ENCODE assay signal across 18 cellular contexts in genomic region chr17:70053241-70054234, GRCh38. TPM values are rescaled to one million over a fixed set of nuclear protein-coding genes. Genes with fewer than 3 reads are reported as not detected.
DNase-seq lines count a peak whose midpoint lies in the region; ATAC-seq, FAIRE-seq and TF ChIP-seq lines count a peak whose summit lies in the region.
"Had no signal": no experiment of that assay in that cellular context is flagged by ENCODE, and none has a peak within 500 bp of the region (broad histone marks: within the 10 kb centered on the region; RNA-seq: fewer than 3 reads in every experiment).

No MANE protein-coding gene starts in this region.

- no peaks in the 10 kb centered on the region for H3K27me3 Mint-ChIP-seq in MCF 10A (ENCODE audit: insufficient read depth, unreplicated experiment)
- no peaks in the 10 kb centered on the region for H3K27me3 Mint-ChIP-seq in activated CD8-positive, alpha-beta memory T cell treated with anti-CD3 and anti-CD28 coated beads, Interleukin-2, amount 10 ng/mL, durations not matched to agents 7 days and 5 days
- peaks cover 3% of the 10 kb centered on the region for H3K27me3 Mint-ChIP-seq in activated naive CD8-positive, alpha-beta T cell treated with anti-CD3 and anti-CD28 coated beads, Interleukin-2, amount 50 U/mL, for 24 hours

- no peaks in the 10 kb centered on the region for H3K9me3 ChIP-seq in HEK293 (ENCODE audit: control insufficient read depth, insufficient read depth, low read depth, low read length)
- no peaks in the 10 kb centered on the region for H3K9me3 ChIP-seq in psoas muscle
- H3K9me3 ChIP-seq: BE2C had no signal

- H3K27me3 ChIP-seq in psoas muscle (ENCODE audit: insufficient read depth in 3 of 3, low read length in 2 of 3) (no peaks in the 10 kb centered on the region), mesendoderm (ENCODE audit: insufficient read depth, low read length, poor library complexity) (no peaks in the 10 kb centered on the region)
- H3K27me3 ChIP-seq: BE2C had no signal

- POLR2A ChIA-PET in HEK293 (lab: Yijun Ruan, JAX) (no interaction called here), MCF 10A (lab: Yijun Ruan, JAX) (interaction anchor here (1.6 kb wide), 1 partner anchor 16 kb away, joined by 3 read pairs; no protein-coding TSS in a partner anchor)

- H2BK15ac ChIP-seq in mesendoderm (replicated peaks; ENCODE audit: low read depth): no peak overlapping the region

- no TSS peak for BruUV-seq in MCF 10A (replicated peaks; lab: Mats Ljungman, UMichigan)

- CTCF ChIA-PET in HEK293 (lab: Yijun Ruan, JAX): interaction anchor here (0.7 to 1.5 kb wide), 4 partner anchors 18 to 973 kb away, joined by 3 to 4 read pairs (median 3); no protein-coding TSS in a partner anchor
- CTCF ChIA-PET in MCF 10A (lab: Yijun Ruan, JAX): interaction anchor here (0.7 to 0.8 kb wide), 2 partner anchors 92 to 458 kb away, joined by 3 to 5 read pairs; no protein-coding TSS in a partner anchor
- CTCF ChIA-PET in activated CD8-positive, alpha-beta memory T cell treated with anti-CD3 and anti-CD28 coated beads, Interleukin-2, amount 10 ng/mL, durations not matched to agents 7 days and 5 days (lab: Charles Lee): no interaction called here

- H3K4me1 ChIP-seq in HEK293 (ENCODE audit: control insufficient read depth, insufficient read depth, low read length) (no peaks in the 10 kb centered on the region), psoas muscle (peaks cover 10% of the 10 kb centered on the region), mesendoderm (ENCODE audit: control insufficient read depth, low read depth, low read length) (no peaks in the 10 kb centered on the region)
- H3K4me1 ChIP-seq: BE2C had no signal

- H3K4me2 ChIP-seq in mesendoderm (ENCODE audit: low read length): no peak overlapping the region

- H3K36me3 Mint-ChIP-seq in MCF 10A (ENCODE audit: insufficient read depth, unreplicated experiment): no peaks in the 10 kb centered on the region
- H3K36me3 Mint-ChIP-seq in activated CD8-positive, alpha-beta memory T cell treated with anti-CD3 and anti-CD28 coated beads, Interleukin-2, amount 10 ng/mL, durations not matched to agents 7 days and 5 days: no peaks in the 10 kb centered on the region
- no peaks in the 10 kb centered on the region for H3K36me3 Mint-ChIP-seq in activated naive CD8-positive, alpha-beta T cell treated with anti-CD3 and anti-CD28 coated beads, Interleukin-2, amount 50 U/mL, for 24 hours (ENCODE audit: low read depth)

- peaks cover 13% of the 10 kb centered on the region for H3K4me1 Mint-ChIP-seq in MCF 10A (ENCODE audit: insufficient read depth, unreplicated experiment)
- H3K4me1 Mint-ChIP-seq in activated CD8-positive, alpha-beta memory T cell treated with anti-CD3 and anti-CD28 coated beads, Interleukin-2, amount 10 ng/mL, durations not matched to agents 7 days and 5 days: no peaks in the 10 kb centered on the region
- no peaks in the 10 kb centered on the region for H3K4me1 Mint-ChIP-seq in activated naive CD8-positive, alpha-beta T cell treated with anti-CD3 and anti-CD28 coated beads, Interleukin-2, amount 50 U/mL, for 24 hours

- H3K79me1 ChIP-seq in mesendoderm (ENCODE audit: low read length): no peaks in the 10 kb centered on the region

- H4K8ac ChIP-seq in mesendoderm (ENCODE audit: low read depth, low read length): no peak overlapping the region

- TF ChIP-seq CTCF in HEK293 (tag by site-specific recombination; IDR thresholded peaks at IDR 0.05) (no peak), MCF 10A (IDR thresholded peaks at IDR 0.05; ENCODE audit: unreplicated experiment) (no peak), psoas muscle (IDR thresholded peaks at IDR 0.05) (no peak)

- H3K23ac ChIP-seq in mesendoderm (ENCODE audit: low read length): no peak overlapping the region

- no peak overlapping the region for H2AK5ac ChIP-seq in mesendoderm (ENCODE audit: low read length)

- H3K27ac ChIP-seq in HEK293 (ENCODE audit: extremely low read depth, low read depth, low read length) (no peak overlapping the region), psoas muscle (peak overlapping the region; percentile 8), mesendoderm (ENCODE audit: low read depth, low read length) (no peak overlapping the region)
- H3K27ac ChIP-seq: SK-N-MC had no signal

- H3K18ac ChIP-seq in mesendoderm (ENCODE audit: low read length): no peak overlapping the region

- H3K4ac ChIP-seq in mesendoderm (ENCODE audit: low read depth, low read length): no peak overlapping the region

- no peak overlapping the region for H3K56ac ChIP-seq in mesendoderm (ENCODE audit: low read length)

- no peaks in the 10 kb centered on the region for H3K79me2 ChIP-seq in mesendoderm (ENCODE audit: control insufficient read depth, insufficient read depth, low read length)

- DNase-seq in MCF 10A (ENCODE audit: unreplicated experiment): no peak
- no peak for DNase-seq in psoas muscle
- DNase-seq in activated CD8-positive, alpha-beta memory T cell treated with anti-CD3 and anti-CD28 coated beads, Interleukin-2, amount 10 ng/mL, durations not matched to agents 7 days and 5 days: no peak
- no peak for DNase-seq in activated naive CD8-positive, alpha-beta T cell treated with anti-CD3 and anti-CD28 coated beads, Interleukin-2, amount 50 U/mL, for 24 hours
- no peak for DNase-seq in activated CD4-positive, CD25-positive, alpha-beta regulatory T cell (lab: John Stamatoyannopoulos, UW)
- DNase-seq in mesendoderm: no peak
- DNase-seq: BE2C; NCI-H1930; NCI-H82; posterior cingulate gyrus; stimulated activated CD4-positive, alpha-beta T cell treated with anti-CD3 and anti-CD28 coated beads, Interleukin-4, amount 100 ng/mL, for 24 hours; stimulated activated naive CD4-positive, alpha-beta T cell treated with Interleukin-2 at 50 U/mL for 16 hours had no signal

- intact Hi-C loops in MCF 10A (cut with micrococcal nuclease) (no loop called here), psoas muscle (cut with DNase I) (no loop called here)

- WGBS in psoas muscle, 3 donors: 39 to 61% (median 48%) methylated on average over 13 of the region's 13 CpGs
- no CpG with 5 or more reads among the region's 13 CpGs for WGBS in mesendoderm (ENCODE audit: extremely low coverage, insufficient coverage, low lambda C conversion rate)

- H3K4me3 Mint-ChIP-seq in MCF 10A (ENCODE audit: unreplicated experiment): no peak overlapping the region
- no peak overlapping the region for H3K4me3 Mint-ChIP-seq in activated CD8-positive, alpha-beta memory T cell treated with anti-CD3 and anti-CD28 coated beads, Interleukin-2, amount 10 ng/mL, durations not matched to agents 7 days and 5 days
- H3K4me3 Mint-ChIP-seq in activated naive CD8-positive, alpha-beta T cell treated with anti-CD3 and anti-CD28 coated beads, Interleukin-2, amount 50 U/mL, for 24 hours: no peak overlapping the region

- no peaks in the 10 kb centered on the region for H3K9me3 Mint-ChIP-seq in MCF 10A (ENCODE audit: unreplicated experiment)
- H3K9me3 Mint-ChIP-seq in activated CD8-positive, alpha-beta memory T cell treated with anti-CD3 and anti-CD28 coated beads, Interleukin-2, amount 10 ng/mL, durations not matched to agents 7 days and 5 days (ENCODE audit: low read depth): no peaks in the 10 kb centered on the region
- H3K9me3 Mint-ChIP-seq in activated naive CD8-positive, alpha-beta T cell treated with anti-CD3 and anti-CD28 coated beads, Interleukin-2, amount 50 U/mL, for 24 hours: no peaks in the 10 kb centered on the region

- H3K36me3 ChIP-seq in HEK293 (ENCODE audit: control insufficient read depth in 2 of 2, insufficient read depth in 1 of 2, low read length in 2 of 2) (no peaks in the 10 kb centered on the region), psoas muscle (ENCODE audit: insufficient read depth in 1 of 2, low read depth in 1 of 2) (no peaks in the 10 kb centered on the region), mesendoderm (ENCODE audit: control insufficient read depth, insufficient read depth, low read length) (no peaks in the 10 kb centered on the region)
- H3K36me3 ChIP-seq: BE2C had no signal

- H3K9ac ChIP-seq in mesendoderm (ENCODE audit: low read length): no peak overlapping the region

- H2BK120ac ChIP-seq in mesendoderm (ENCODE audit: low read depth, low read length): no peak overlapping the region

- peak; percentile 58 for FAIRE-seq in islet of Langerhans (lab: Jason Lieb, UNC)
- FAIRE-seq: astrocyte, K562 had no signal

- no peak overlapping the region for H4K5ac ChIP-seq in mesendoderm (ENCODE audit: low read length)

- ATAC-seq in psoas muscle: peak in 3 of 4 donors; percentile 47 to 63 (median 62)
- ATAC-seq in activated CD8-positive, alpha-beta memory T cell treated with anti-CD3 and anti-CD28 coated beads, Interleukin-2, amount 10 ng/mL, durations not matched to agents 7 days and 5 days: no peak
- ATAC-seq in activated naive CD8-positive, alpha-beta T cell treated with anti-CD3 and anti-CD28 coated beads, Interleukin-2, amount 50 U/mL, for 24 hours: no peak
- ATAC-seq: K562 had no signal

- H3K4me3 ChIP-seq in HEK293 (ENCODE audit: low read depth, low read length) (no peak overlapping the region), psoas muscle (peak overlapping the region; percentile 44), mesendoderm (ENCODE audit: low read length) (no peak overlapping the region)
- H3K4me3 ChIP-seq: K562, SK-N-MC had no signal

- peak overlapping the region; percentile 74 for H3K27ac Mint-ChIP-seq in MCF 10A (ENCODE audit: low read depth, unreplicated experiment)
- no peak overlapping the region for H3K27ac Mint-ChIP-seq in activated CD8-positive, alpha-beta memory T cell treated with anti-CD3 and anti-CD28 coated beads, Interleukin-2, amount 10 ng/mL, durations not matched to agents 7 days and 5 days
- H3K27ac Mint-ChIP-seq in activated naive CD8-positive, alpha-beta T cell treated with anti-CD3 and anti-CD28 coated beads, Interleukin-2, amount 50 U/mL, for 24 hours: no peak overlapping the region

- H2BK5ac ChIP-seq in mesendoderm (ENCODE audit: low read length): no peak overlapping the region

TF ChIP-seq in HEK293, 187 proteins besides CTCF, POLR2A, EP300 and RAD21 (continues in another document):
- TF ChIP-seq, protein P1, sequence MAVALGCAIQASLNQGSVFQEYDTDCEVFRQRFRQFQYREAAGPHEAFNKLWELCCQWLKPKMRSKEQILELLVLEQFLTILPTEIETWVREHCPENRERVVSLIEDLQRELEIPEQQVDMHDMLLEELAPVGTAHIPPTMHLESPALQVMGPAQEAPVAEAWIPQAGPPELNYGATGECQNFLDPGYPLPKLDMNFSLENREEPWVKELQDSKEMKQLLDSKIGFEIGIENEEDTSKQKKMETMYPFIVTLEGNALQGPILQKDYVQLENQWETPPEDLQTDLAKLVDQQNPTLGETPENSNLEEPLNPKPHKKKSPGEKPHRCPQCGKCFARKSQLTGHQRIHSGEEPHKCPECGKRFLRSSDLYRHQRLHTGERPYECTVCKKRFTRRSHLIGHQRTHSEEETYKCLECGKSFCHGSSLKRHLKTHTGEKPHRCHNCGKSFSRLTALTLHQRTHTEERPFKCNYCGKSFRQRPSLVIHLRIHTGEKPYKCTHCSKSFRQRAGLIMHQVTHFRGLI (tag by site-specific recombination; IDR thresholded peaks at IDR 0.05): no peak
- TF ChIP-seq GLI2 (tag by site-specific recombination; IDR thresholded peaks at IDR 0.05; ENCODE audit: borderline replicate concordance, low read depth): no peak

RNA-seq across cellular contexts. Expression of gene KCNJ16, which starts 21.5 kb away (rescaled TPM):
- 0.42 TPM in 1 of 2 replicates, not detected in the other for total RNA-seq in MCF 10A (2022)
- not detected for total RNA-seq in psoas muscle
- polyA plus RNA-seq in psoas muscle: under 1 TPM in 2 of 3 donors, not detected in 1; 0.04 to 0.27 TPM
- total RNA-seq in activated CD8-positive, alpha-beta memory T cell treated with anti-CD3 and anti-CD28 coated beads, Interleukin-2, amount 10 ng/mL, durations not matched to agents 7 days and 5 days: not detected
- not detected for polyA plus RNA-seq in mesendoderm (2013, experiment 1 of 2)
- polyA plus RNA-seq in mesendoderm (2013, experiment 2 of 2): not detected
- total RNA-seq: Daoy had no signal

Comparison
In these comparisons a context has a peak if more than half of its experiments do, and no peak if none do; other contexts are left out.
1. ATAC-seq: peak in psoas muscle (3 of 4); none in activated CD8-positive, alpha-beta memory T cell treated with anti-CD3 and anti-CD28 coated beads, Interleukin-2, amount 10 ng/mL, durations not matched to agents 7 days and 5 days (single experiment) and activated naive CD8-positive, alpha-beta T cell treated with anti-CD3 and anti-CD28 coated beads, Interleukin-2, amount 50 U/mL, for 24 hours (single experiment).